In genomic region chr14:51209457-51209856, GRCh38 we compare ENCODE assay signal across 16 cellular contexts. TPM values are rescaled to one million over a fixed set of nuclear protein-coding genes. Genes with fewer than 3 reads are reported as not detected.
A peak's percentile ranks its signal among the peaks of the same experiment; 100 is the strongest.
DNase-seq lines count a peak whose midpoint lies in the region; ATAC-seq lines count a peak whose summit lies in the region.
"Had no signal": no experiment of that assay in that cellular context is flagged by ENCODE, and none has a peak within 500 bp of the region (broad histone marks: within the 10 kb centered on the region; RNA-seq: fewer than 3 reads in every experiment).

No MANE protein-coding gene starts in this region.

- ATAC-seq in GM19395 (IDR thresholded peaks at IDR 0.05; ENCODE audit: unreplicated experiment) (peak; percentile 67), GM21367 (IDR thresholded peaks at IDR 0.05; ENCODE audit: unreplicated experiment) (no peak), esophagus mucosa (no peak)
- ATAC-seq: lower lobe of right lung; naive thymus-derived CD8-positive, alpha-beta T cell; psoas muscle; Right ventricle myocardium inferior had no signal

- peak; percentile 80 for DNase-seq in NCI-H1694 treated with DMSO at 0.1 percent for 48 hours (lab: John Stamatoyannopoulos, UW)
- peak; percentile 84 for DNase-seq in NCI-H510A treated with DMSO at 0.1 percent for 48 hours (lab: John Stamatoyannopoulos, UW)
- peak; percentile 49 for DNase-seq in myocyte (ENCODE audit: low read depth)
- no peak for DNase-seq in hypothalamus (lab: John Stamatoyannopoulos, UW)
- DNase-seq: activated CD4-positive, CD25-positive, alpha-beta regulatory T cell; activated gamma-delta T cell; AML-193; anterior cingulate cortex; lower lobe of right lung; naive thymus-derived CD8-positive, alpha-beta T cell; psoas muscle; T-helper 2 cell had no signal

RNA-seq across cellular contexts. Expression of gene TMX1, which starts 30.6 kb away (rescaled TPM):
- 76.2 and 82.5 TPM in 2 replicates for total RNA-seq in myocyte
- polyA plus RNA-seq in myocyte (2012): 21.1 TPM
- 19.8 TPM for total RNA-seq in esophagus mucosa

Comparison
In these comparisons a context has a peak if more than half of its experiments do, and no peak if none do; other contexts are left out.
1. DNase-seq: peak in NCI-H1694 treated with DMSO at 0.1 percent for 48 hours (single experiment), NCI-H510A treated with DMSO at 0.1 percent for 48 hours (single experiment) and myocyte (single experiment); none in hypothalamus (0 of 51).